Comparison of ENCODE assay signal across 18 cellular contexts in the genomic region with DNA sequence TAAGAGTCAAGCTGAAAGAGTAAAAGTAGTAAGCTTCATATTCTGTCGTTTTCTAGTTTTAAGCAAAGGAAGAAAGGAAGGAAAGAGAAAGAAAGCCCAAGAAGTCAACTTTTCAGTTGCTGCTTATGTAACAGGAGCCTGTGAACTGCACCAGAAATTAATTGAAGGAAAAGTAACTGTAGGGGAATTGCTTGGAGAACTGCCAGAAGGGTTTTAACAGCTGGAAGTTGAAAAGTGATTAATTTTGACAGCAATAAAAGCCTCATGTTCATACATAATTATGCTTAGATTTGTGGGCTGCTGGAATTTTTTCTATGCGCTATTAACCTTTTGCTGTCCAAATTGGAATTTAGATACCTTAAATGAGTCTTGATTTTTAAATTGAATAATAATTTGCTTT.
DNase-seq lines count a peak whose midpoint lies in the region; ATAC-seq and TF ChIP-seq lines count a peak whose summit lies in the region.
"Had no signal": no experiment of that assay in that cellular context is flagged by ENCODE, and none has a peak within 500 bp of the region (broad histone marks: within the 10 kb centered on the region; RNA-seq: fewer than 3 reads in every experiment).

No MANE protein-coding gene starts in this region.

- DNase-seq in A172 (ENCODE audit: low spot score): peak; percentile 29
- no peak for DNase-seq in HEK293T (ENCODE audit: extremely low spot score)
- peak; percentile 36 for DNase-seq in SK-N-DZ (ENCODE audit: low spot score)
- peak; percentile 14 for DNase-seq in glomerular endothelial cell (ENCODE audit: extremely low read depth, low read depth, low spot score)
- DNase-seq in hippocampal formation (lab: John Stamatoyannopoulos, UW): no peak
- DNase-seq in WERI-Rb-1: no peak
- no peak for DNase-seq in midbrain (lab: John Stamatoyannopoulos, UW)
- DNase-seq: activated CD8-positive, alpha-beta memory T cell treated with anti-CD3 and anti-CD28 coated beads for 24 hours; central memory CD4-positive, alpha-beta T cell; GF-D8; KG1; NCI-H1436 treated with DMSO at 0.1 percent for 48 hours; PC-3; right lobe of liver; stimulated activated CD4-positive, alpha-beta T cell treated with anti-CD3 and anti-CD28 coated beads, Interleukin-2, amount 100 ng/mL, for 24 hours; SW 1271 had no signal

- POLR2A ChIA-PET in HEK293T (lab: Yijun Ruan, JAX): no interaction called here

- CTCF ChIA-PET in HEK293T (lab: Yijun Ruan, JAX): no interaction called here

- no peak overlapping the region for H3K4me3 ChIP-seq in WERI-Rb-1 (ENCODE audit: low read depth, low read length)
- H3K4me3 ChIP-seq: neural progenitor cell, right lobe of liver had no signal

- H3K36me3 ChIP-seq in WERI-Rb-1: no peaks in the 10 kb centered on the region
- H3K36me3 ChIP-seq: neural progenitor cell, right lobe of liver had no signal

- peaks cover 11% of the 10 kb centered on the region for H3K9me3 ChIP-seq in WERI-Rb-1 (ENCODE audit: severe bottlenecking)

- no peak overlapping the region for H3K27ac ChIP-seq in WERI-Rb-1
- H3K27ac ChIP-seq: neural progenitor cell, right lobe of liver had no signal

- no peak for ATAC-seq in GM18502 (IDR thresholded peaks at IDR 0.05; ENCODE audit: poor library complexity, unreplicated experiment)
- ATAC-seq: PC-3, right lobe of liver had no signal

- H3K27me3 ChIP-seq in WERI-Rb-1 (ENCODE audit: insufficient read depth, low read depth, severe bottlenecking): no peaks in the 10 kb centered on the region
- H3K27me3 ChIP-seq: neural progenitor cell, right lobe of liver had no signal

- TF ChIP-seq CTCF in WERI-Rb-1 (IDR thresholded peaks at IDR 0.05; ENCODE audit: low read depth, low read length): no peak

TF ChIP-seq in HEK293T, 16 proteins besides CTCF, POLR2A, EP300 and RAD21:
- TF ChIP-seq ZNF384 (IDR thresholded peaks at IDR 0.05) (peak; percentile 65), ELF4 (IDR thresholded peaks at IDR 0.05) (no peak)
- TF ChIP-seq, protein P1, sequence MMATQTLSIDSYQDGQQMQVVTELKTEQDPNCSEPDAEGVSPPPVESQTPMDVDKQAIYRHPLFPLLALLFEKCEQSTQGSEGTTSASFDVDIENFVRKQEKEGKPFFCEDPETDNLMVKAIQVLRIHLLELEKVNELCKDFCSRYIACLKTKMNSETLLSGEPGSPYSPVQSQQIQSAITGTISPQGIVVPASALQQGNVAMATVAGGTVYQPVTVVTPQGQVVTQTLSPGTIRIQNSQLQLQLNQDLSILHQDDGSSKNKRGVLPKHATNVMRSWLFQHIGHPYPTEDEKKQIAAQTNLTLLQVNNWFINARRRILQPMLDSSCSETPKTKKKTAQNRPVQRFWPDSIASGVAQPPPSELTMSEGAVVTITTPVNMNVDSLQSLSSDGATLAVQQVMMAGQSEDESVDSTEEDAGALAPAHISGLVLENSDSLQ (IDR thresholded peaks at IDR 0.05): peak; percentile 80

Comparison
In these comparisons a context has a peak if more than half of its experiments do, and no peak if none do; other contexts are left out.
1. DNase-seq: peak in A172 (single experiment), SK-N-DZ (single experiment) and glomerular endothelial cell (single experiment); none in HEK293T (single experiment), hippocampal formation (0 of 2), WERI-Rb-1 (single experiment) and midbrain (single experiment).